Comparison of ENCODE assay signal across 3 cellular contexts in genomic region chr10:29774475-29774874, GRCh38.
"Had no signal": no experiment of that assay in that cellular context is flagged by ENCODE, and none has a peak within 500 bp of the region (broad histone marks: within the 10 kb centered on the region; RNA-seq: fewer than 3 reads in every experiment).

No MANE protein-coding gene starts in this region.

- DNase-seq: GDM1, GF-D8 had no signal

- ATAC-seq: GM12878 had no signal

- H3K4me3 ChIP-seq: GM12878 had no signal
